15 cellular contexts compared by ENCODE assay signal in the genomic region with DNA sequence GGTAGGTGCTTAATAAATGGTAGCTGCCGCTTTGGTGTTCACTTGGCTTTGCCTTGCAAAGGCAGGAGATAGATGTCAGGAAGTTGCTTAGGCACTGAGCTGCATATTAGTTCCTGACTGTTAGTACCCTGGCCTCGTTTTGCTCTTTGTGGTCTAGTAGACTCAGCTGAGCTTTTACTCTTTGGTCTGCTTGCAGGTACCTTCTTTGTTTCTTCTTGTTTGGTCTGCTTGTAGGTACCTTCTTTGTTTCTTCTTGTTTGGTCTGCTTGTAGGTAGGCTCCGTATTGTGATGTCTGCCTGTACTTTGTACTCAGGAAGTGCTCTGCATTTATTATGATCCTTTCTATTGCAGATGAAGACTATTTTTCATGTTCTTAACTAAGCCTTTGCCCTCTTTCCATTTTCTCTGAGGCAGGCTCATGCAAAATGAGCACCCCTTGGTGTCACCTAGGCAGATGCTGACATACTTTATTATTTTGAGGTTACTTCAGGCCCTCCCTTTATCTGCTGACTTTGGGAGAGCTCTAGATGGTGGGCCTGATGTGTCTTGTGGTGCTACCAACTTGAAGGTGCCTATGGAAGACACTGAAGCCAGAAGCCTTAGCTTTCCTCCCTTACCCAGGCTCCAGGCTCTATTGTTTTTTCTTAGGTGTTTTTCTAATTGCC. TPM values are rescaled to one million over a fixed set of nuclear protein-coding genes. Genes with fewer than 3 reads are reported as not detected.
A peak's percentile ranks its signal among the peaks of the same experiment; 100 is the strongest.
DNase-seq lines count a peak whose midpoint lies in the region; ATAC-seq and TF ChIP-seq lines count a peak whose summit lies in the region.
"Had no signal": no experiment of that assay in that cellular context is flagged by ENCODE, and none has a peak within 500 bp of the region (broad histone marks: within the 10 kb centered on the region; RNA-seq: fewer than 3 reads in every experiment).

No MANE protein-coding gene starts in this region.

- peak overlapping the region; percentile 4; the same call in 1 of the 2 replicates for H3K4me2 ChIP-seq in DND-41 (ENCODE audit: insufficient read depth, low read length)

- peaks cover 18% of the 10 kb centered on the region for H3K4me1 ChIP-seq in DND-41 (ENCODE audit: insufficient read depth, low read length)
- peaks cover 31 to 35% of the 10 kb centered on the region in 2 donors for H3K4me1 ChIP-seq in mucosa of rectum (ENCODE audit: control insufficient read depth in 2 of 2, insufficient read depth in 2 of 2, low read length in 2 of 2)

- H3K79me2 ChIP-seq in DND-41 (ENCODE audit: insufficient read depth, low read length), result peaks cover 74% of the 10 kb centered on the region

- no peak for DNase-seq in CD4-positive, alpha-beta T cell
- DNase-seq in DND-41 (no peak), GM13977 (ENCODE audit: low spot score) (no peak), WERI-Rb-1 (no peak), MG63 (no peak)
- DNase-seq in activated CD8-positive, alpha-beta T cell treated with anti-CD3 and anti-CD28 coated beads for 36 hours, result no peak
- DNase-seq: DMS79; HCEC 1CT; mesenchymal stem cell; NCI-H1105 treated with DMSO at 0.1 percent for 48 hours; SHP77 treated with DMSO at 0.1 percent for 48 hours; sigmoid colon; stimulated activated CD4-positive, alpha-beta T cell treated with anti-CD3 and anti-CD28 coated beads, Interleukin-4, amount 100 ng/mL, for 4 hours had no signal

- H3K27ac Mint-ChIP-seq in CD4-positive, alpha-beta T cell, result peak overlapping the region; percentile 76
- peak overlapping the region; percentile 72 for H3K27ac Mint-ChIP-seq in activated CD8-positive, alpha-beta T cell treated with anti-CD3 and anti-CD28 coated beads for 36 hours
- H3K27ac Mint-ChIP-seq: B cell had no signal

- intact Hi-C loops in CD4-positive, alpha-beta T cell (cut with DNase I, micrococcal nuclease), result loop anchor here in 1 of 2 experiments (10.0 kb wide), 1 partner anchor 57 kb away; no protein-coding TSS in a partner anchor
- intact Hi-C loops in activated CD8-positive, alpha-beta T cell treated with anti-CD3 and anti-CD28 coated beads for 36 hours (cut with micrococcal nuclease), result no loop called here

- CTCF ChIA-PET in CD4-positive, alpha-beta T cell (lab: Charles Lee), result no interaction called here
- CTCF ChIA-PET in activated CD8-positive, alpha-beta T cell treated with anti-CD3 and anti-CD28 coated beads for 36 hours (lab: Charles Lee), result interaction anchor here (1.1 kb wide), 1 partner anchor 89 kb away, joined by 3 read pairs; no protein-coding TSS in a partner anchor

- in situ Hi-C loops in GM13977 (cut with MboI; ENCODE audit: low pct_unique_long_range_greater_than_20kb, low sequenced_read_pairs, unreplicated experiment), result no loop called here

- H3K27ac ChIP-seq in CD4-positive, alpha-beta T cell (ENCODE audit: low read depth, low read length), result peak overlapping the region; percentile 32
- H3K27ac ChIP-seq in DND-41 (ENCODE audit: low read length) (no peak overlapping the region), mucosa of rectum (ENCODE audit: low read depth in 2 of 2, low read length in 2 of 2) (peak overlapping the region; percentile 62 to 86), WERI-Rb-1 (no peak overlapping the region)
- H3K27ac ChIP-seq: sigmoid colon had no signal

- H3K9ac ChIP-seq in DND-41 (ENCODE audit: low read depth, low read length) (no peak overlapping the region), mucosa of rectum (ENCODE audit: low read depth in 1 of 2, low read length in 2 of 2) (no peak overlapping the region)

- no peaks in the 10 kb centered on the region for H3K9me3 ChIP-seq in CD4-positive, alpha-beta T cell (ENCODE audit: control insufficient read depth, low read length)
- H3K9me3 ChIP-seq in DND-41 (ENCODE audit: insufficient read depth, low read length, severe bottlenecking) (no peaks in the 10 kb centered on the region), mucosa of rectum (ENCODE audit: control insufficient read depth in 2 of 2, low read length in 2 of 2) (no peaks in the 10 kb centered on the region), WERI-Rb-1 (ENCODE audit: severe bottlenecking) (no peaks in the 10 kb centered on the region), MG63 (no peaks in the 10 kb centered on the region)
- H3K9me3 ChIP-seq: sigmoid colon had no signal

- H3K4me1 Mint-ChIP-seq in CD4-positive, alpha-beta T cell (ENCODE audit: low read depth), result peaks cover 61% of the 10 kb centered on the region
- peaks cover 48% of the 10 kb centered on the region for H3K4me1 Mint-ChIP-seq in activated CD8-positive, alpha-beta T cell treated with anti-CD3 and anti-CD28 coated beads for 36 hours (ENCODE audit: low read depth)

- peaks cover 29% of the 10 kb centered on the region; the same call in 1 of the 2 replicates for H4K20me1 ChIP-seq in DND-41 (ENCODE audit: insufficient read depth, low read length)

- no peaks in the 10 kb centered on the region for H3K27me3 Mint-ChIP-seq in CD4-positive, alpha-beta T cell
- H3K27me3 Mint-ChIP-seq in activated CD8-positive, alpha-beta T cell treated with anti-CD3 and anti-CD28 coated beads for 36 hours, result no peaks in the 10 kb centered on the region
- H3K27me3 Mint-ChIP-seq: B cell had no signal

- TF ChIP-seq CTCF in CD4-positive, alpha-beta T cell (IDR thresholded peaks at IDR 0.05), result no peak
- no peak for TF ChIP-seq CTCF in DND-41 (IDR thresholded peaks at IDR 0.05; ENCODE audit: borderline replicate concordance, extremely low read depth, low read length, poor library complexity, severe bottlenecking)
- no peak for TF ChIP-seq CTCF in activated CD8-positive, alpha-beta T cell treated with anti-CD3 and anti-CD28 coated beads for 36 hours (IDR thresholded peaks at IDR 0.05)
- TF ChIP-seq CTCF in GM13977 (IDR thresholded peaks at IDR 0.05; ENCODE audit: extremely low read depth, insufficient read depth, missing control alignments), result no peak
- no peak for TF ChIP-seq CTCF in WERI-Rb-1 (IDR thresholded peaks at IDR 0.05; ENCODE audit: low read depth, low read length)

- H3K36me3 ChIP-seq in DND-41 (ENCODE audit: insufficient read depth, low read length) (peaks cover 40% of the 10 kb centered on the region), mucosa of rectum (ENCODE audit: control insufficient read depth in 2 of 2, insufficient read depth in 2 of 2, low read length in 2 of 2) (peaks cover 7 to 13% of the 10 kb centered on the region in 2 donors), WERI-Rb-1 (peaks cover 3% of the 10 kb centered on the region; the same call in 1 of the 2 replicates), MG63 (peaks cover 13% of the 10 kb centered on the region)

- H3K4me3 Mint-ChIP-seq in CD4-positive, alpha-beta T cell, result peak overlapping the region; percentile 21
- peak overlapping the region; percentile 7 for H3K4me3 Mint-ChIP-seq in activated CD8-positive, alpha-beta T cell treated with anti-CD3 and anti-CD28 coated beads for 36 hours
- H3K4me3 Mint-ChIP-seq: B cell had no signal

- ATAC-seq in CD4-positive, alpha-beta T cell (ENCODE audit: poor library complexity), result peak; percentile 73
- ATAC-seq in DND-41 (ENCODE audit: insufficient read depth, low read depth), result peak; percentile 49
- ATAC-seq in activated CD8-positive, alpha-beta T cell treated with anti-CD3 and anti-CD28 coated beads for 36 hours, result no peak

- POLR2A ChIA-PET in CD4-positive, alpha-beta T cell (lab: Charles Lee), result interaction anchor here (0.5 to 1.9 kb wide), 2 partner anchors 28 to 70 kb away, joined by 3 to 7 read pairs; partner anchors contain the start of gene EIF2AK3
- POLR2A ChIA-PET in activated CD8-positive, alpha-beta T cell treated with anti-CD3 and anti-CD28 coated beads for 36 hours (lab: Charles Lee), result no interaction called here

- H3K27me3 ChIP-seq in CD4-positive, alpha-beta T cell (ENCODE audit: control insufficient read depth, insufficient read depth, low read length), result no peaks in the 10 kb centered on the region
- H3K27me3 ChIP-seq in DND-41 (ENCODE audit: insufficient read depth, low read length, poor library complexity), result no peaks in the 10 kb centered on the region
- H3K27me3 ChIP-seq in mucosa of rectum (ENCODE audit: control insufficient read depth in 2 of 2, insufficient read depth in 2 of 2, low read length in 2 of 2), result no peaks in the 10 kb centered on the region
- no peaks in the 10 kb centered on the region for H3K27me3 ChIP-seq in WERI-Rb-1 (ENCODE audit: insufficient read depth, low read depth, severe bottlenecking)
- H3K27me3 ChIP-seq in MG63, result no peaks in the 10 kb centered on the region
- H3K27me3 ChIP-seq: sigmoid colon had no signal

- no peak overlapping the region for H2AFZ ChIP-seq in DND-41 (ENCODE audit: low read depth, low read length)

- H3K4me3 ChIP-seq in DND-41 (ENCODE audit: low read depth in 1 of 2, low read length in 2 of 2) (no peak overlapping the region), mucosa of rectum (ENCODE audit: low read length in 2 of 2) (peak overlapping the region; percentile 21 to 30), WERI-Rb-1 (ENCODE audit: low read depth, low read length) (no peak overlapping the region), MG63 (no peak overlapping the region)
- H3K4me3 ChIP-seq: sigmoid colon had no signal

- H3K36me3 Mint-ChIP-seq in CD4-positive, alpha-beta T cell (ENCODE audit: low read depth), result peaks cover 43% of the 10 kb centered on the region
- H3K36me3 Mint-ChIP-seq in activated CD8-positive, alpha-beta T cell treated with anti-CD3 and anti-CD28 coated beads for 36 hours (ENCODE audit: low read depth), result peaks cover 41% of the 10 kb centered on the region

- H3K9me3 Mint-ChIP-seq in CD4-positive, alpha-beta T cell, result no peaks in the 10 kb centered on the region
- no peaks in the 10 kb centered on the region for H3K9me3 Mint-ChIP-seq in activated CD8-positive, alpha-beta T cell treated with anti-CD3 and anti-CD28 coated beads for 36 hours

RNA-seq across cellular contexts. Expression of gene RPIA, which starts 6.0 kb away (rescaled TPM):
- total RNA-seq in CD4-positive, alpha-beta T cell, result 10 to 100 TPM; 21.6 to 24.7 TPM
- total RNA-seq in activated CD8-positive, alpha-beta T cell treated with anti-CD3 and anti-CD28 coated beads for 36 hours, result 10 to 100 TPM; 79.4 to 81.0 TPM
- total RNA-seq in MG63 (2014; rRNA removed; shearing (Covaris generic); ENCODE audit: low replicate concordance), result 9.5 and 15.8 TPM in 2 replicates

Comparison
In these comparisons a context has a peak if more than half of its experiments do, and no peak if none do; other contexts are left out.
1. H3K27ac ChIP-seq: peak in CD4-positive, alpha-beta T cell (single experiment) and mucosa of rectum (2 of 2); none in DND-41 (single experiment) and WERI-Rb-1 (single experiment).
2. H3K4me3 ChIP-seq: peak in mucosa of rectum (2 of 2); none in DND-41 (0 of 2), WERI-Rb-1 (single experiment) and MG63 (single experiment).